In the genomic region with DNA sequence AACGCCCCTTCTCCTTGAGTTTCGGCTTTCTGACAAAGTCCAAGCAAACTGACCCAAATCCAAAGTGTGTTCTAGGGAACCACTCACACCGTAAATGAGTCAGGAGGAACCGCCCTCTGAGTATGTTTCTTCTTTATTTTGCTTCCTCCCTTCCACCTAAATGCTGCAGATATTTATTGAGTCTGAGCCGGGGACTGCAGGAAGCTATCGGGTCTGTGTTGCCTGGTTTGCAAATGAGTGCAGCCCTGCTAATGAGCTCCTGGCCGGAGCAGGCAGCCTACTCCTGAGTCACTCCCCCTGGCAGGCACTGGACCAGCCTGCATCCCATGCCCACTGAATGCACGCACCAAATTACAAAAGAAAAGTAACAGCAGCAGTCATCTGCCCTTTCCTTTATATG, we compare ENCODE assay signal across 13 cellular contexts.
A peak's percentile ranks its signal among the peaks of the same experiment; 100 is the strongest.
DNase-seq lines count a peak whose midpoint lies in the region; ATAC-seq and TF ChIP-seq lines count a peak whose summit lies in the region.
"Had no signal": no experiment of that assay in that cellular context is flagged by ENCODE, and none has a peak within 500 bp of the region (broad histone marks: within the 10 kb centered on the region; RNA-seq: fewer than 3 reads in every experiment).

No MANE protein-coding gene starts in this region.

- H3K9me2 ChIP-seq in PC-3 (replicated peaks; ENCODE audit: low read length), result no peaks in the 10 kb centered on the region

- H3K9me3 ChIP-seq in PC-3 (ENCODE audit: low read length) (no peaks in the 10 kb centered on the region), neutrophil (no peaks in the 10 kb centered on the region)
- H3K9me3 ChIP-seq in CD8-positive, alpha-beta memory T cell (ENCODE audit: low read length), result no peaks in the 10 kb centered on the region
- H3K9me3 ChIP-seq: body of pancreas had no signal

- no peak overlapping the region for H3K9ac ChIP-seq in PC-3 (ENCODE audit: low read length)

- H3K36me3 Mint-ChIP-seq in CD14-positive monocyte, result peaks cover 2 to 3% of the 10 kb centered on the region in 2 donors
- H3K36me3 Mint-ChIP-seq in CD8-positive, alpha-beta memory T cell, result no peaks in the 10 kb centered on the region

- intact Hi-C loops in CD14-positive monocyte (cut with micrococcal nuclease) (loop anchor here (2.0 to 5.0 kb wide), 5 partner anchors 35 to 710 kb away; a partner anchor contains a TSS), PC-3 (cut with micrococcal nuclease) (no loop called here), Right ventricle myocardium superior (cut with DNase I) (no loop called here)

- H3K4me1 ChIP-seq in PC-3 (ENCODE audit: insufficient read depth, low read length) (peaks cover 26% of the 10 kb centered on the region; the same call in 1 of the 2 replicates), neutrophil (ENCODE audit: control insufficient read depth in 1 of 2, insufficient read depth in 1 of 2, low read depth in 1 of 2, low read length in 1 of 2) (peaks cover 64 to 76% of the 10 kb centered on the region in 2 experiments)
- H3K4me1 ChIP-seq in CD8-positive, alpha-beta memory T cell (ENCODE audit: insufficient read depth, low read length), result no peaks in the 10 kb centered on the region
- H3K4me1 ChIP-seq: body of pancreas had no signal

- H3K79me2 ChIP-seq in PC-3 (ENCODE audit: low read length), result no peaks in the 10 kb centered on the region

- peaks cover 0 to 2% (median 1%) of the 10 kb centered on the region in 3 donors for H3K27me3 Mint-ChIP-seq in CD14-positive monocyte (ENCODE audit: low read depth in 3 of 3)
- H3K27me3 Mint-ChIP-seq in CD8-positive, alpha-beta memory T cell, result peaks cover 0 to 3% of the 10 kb centered on the region in 2 donors
- H3K27me3 Mint-ChIP-seq: CD4-positive, alpha-beta T cell had no signal

- H3K9me3 Mint-ChIP-seq in CD14-positive monocyte, result peaks cover 0 to 5% (median 0%) of the 10 kb centered on the region in 7 donors
- H3K9me3 Mint-ChIP-seq in CD8-positive, alpha-beta memory T cell, result no peaks in the 10 kb centered on the region
- H3K9me3 Mint-ChIP-seq: CD4-positive, alpha-beta T cell had no signal

- H3K36me3 ChIP-seq in PC-3 (ENCODE audit: low read depth, low read length) (no peaks in the 10 kb centered on the region), neutrophil (no peaks in the 10 kb centered on the region)
- no peaks in the 10 kb centered on the region for H3K36me3 ChIP-seq in CD8-positive, alpha-beta memory T cell (ENCODE audit: insufficient read depth, low read length)

- 0 out of 2 replicates have a peak overlapping the region, but pooled peaks have one; percentile 0 for H3K27ac ChIP-seq in PC-3 (ENCODE audit: low read length)
- H3K27ac ChIP-seq in neutrophil, result peak overlapping the region; percentile 98
- no peak overlapping the region for H3K27ac ChIP-seq in CD8-positive, alpha-beta memory T cell (ENCODE audit: low read depth, low read length)

- DNase-seq in CD14-positive monocyte (ENCODE audit: low spot score) (peak; percentile 88), PC-3 (peak; percentile 46), Right ventricle myocardium superior (no peak), inferior parietal cortex (ENCODE audit: extremely low spot score) (no peak)
- no peak for DNase-seq in CD8-positive, alpha-beta memory T cell
- DNase-seq: activated CD8-positive, alpha-beta T cell treated with anti-CD3 and anti-CD28 coated beads, Interleukin-2, amount 10 ng/mL, durations not matched to agents 7 days and 5 days; CD4-positive, alpha-beta T cell; NCI-H1436 treated with DMSO at 0.1 percent for 48 hours had no signal

- H3F3A ChIP-seq in PC-3 (ENCODE audit: low read length, unreplicated experiment), result no peaks in the 10 kb centered on the region

- 0 out of 2 replicates have a peak overlapping the region, but pooled peaks have one; percentile 2 for H3K4me2 ChIP-seq in PC-3 (ENCODE audit: low read length)

- POLR2A ChIA-PET in PC-3 (lab: Charles Lee; ENCODE audit: unreplicated experiment), result interaction anchor here (0.6 kb wide), 1 partner anchor 45 kb away, joined by 3 read pairs; no protein-coding TSS in a partner anchor
- POLR2A ChIA-PET in CD8-positive, alpha-beta memory T cell (lab: Charles Lee), result no interaction called here

- ATAC-seq in PC-3, result peak; percentile 88
- peak; percentile 29 for ATAC-seq in Right ventricle myocardium superior (ENCODE audit: poor library complexity)
- ATAC-seq in HG03565 (IDR thresholded peaks at IDR 0.05; ENCODE audit: unreplicated experiment), result no peak
- ATAC-seq in GM18511 (IDR thresholded peaks at IDR 0.05; ENCODE audit: unreplicated experiment), result no peak
- ATAC-seq: activated CD8-positive, alpha-beta T cell treated with anti-CD3 and anti-CD28 coated beads, Interleukin-2, amount 10 ng/mL, durations not matched to agents 7 days and 5 days; body of pancreas; Panc1 had no signal

- no TSS peak for BruUV-seq in PC-3 (replicated peaks; lab: Mats Ljungman, UMichigan)

- peak overlapping the region; percentile 76 to 91 for H3K4me3 Mint-ChIP-seq in CD14-positive monocyte
- no peak overlapping the region for H3K4me3 Mint-ChIP-seq in CD8-positive, alpha-beta memory T cell
- H3K4me3 Mint-ChIP-seq: activated CD8-positive, alpha-beta T cell treated with anti-CD3 and anti-CD28 coated beads, Interleukin-2, amount 10 ng/mL, durations not matched to agents 7 days and 5 days; CD4-positive, alpha-beta T cell had no signal

- H3K27me3 ChIP-seq in PC-3 (ENCODE audit: low read length) (no peaks in the 10 kb centered on the region), neutrophil (no peaks in the 10 kb centered on the region)
- no peaks in the 10 kb centered on the region for H3K27me3 ChIP-seq in CD8-positive, alpha-beta memory T cell (ENCODE audit: insufficient read depth, low read length, poor library complexity, severe bottlenecking)
- H3K27me3 ChIP-seq: body of pancreas had no signal

- H4K20me1 ChIP-seq in PC-3 (ENCODE audit: low read length), result no peaks in the 10 kb centered on the region

- peak overlapping the region; percentile 99 to 100 (median 100) for H3K27ac Mint-ChIP-seq in CD14-positive monocyte
- no peak overlapping the region for H3K27ac Mint-ChIP-seq in CD8-positive, alpha-beta memory T cell
- H3K27ac Mint-ChIP-seq: activated CD8-positive, alpha-beta T cell treated with anti-CD3 and anti-CD28 coated beads, Interleukin-2, amount 10 ng/mL, durations not matched to agents 7 days and 5 days; CD4-positive, alpha-beta T cell had no signal

- H3K4me3 ChIP-seq in PC-3 (ENCODE audit: low read length) (no peak overlapping the region), neutrophil (ENCODE audit: low read depth in 1 of 2, low read length in 1 of 2) (peak overlapping the region; percentile 46 to 47)
- H3K4me3 ChIP-seq in CD8-positive, alpha-beta memory T cell (ENCODE audit: low read length), result no peak overlapping the region
- H3K4me3 ChIP-seq: body of pancreas had no signal

- peak overlapping the region; percentile 62 for H2AFZ ChIP-seq in PC-3 (ENCODE audit: low read length)

- H3K4me1 Mint-ChIP-seq in CD14-positive monocyte, result peaks cover 85% of the 10 kb centered on the region
- H3K4me1 Mint-ChIP-seq in CD8-positive, alpha-beta memory T cell, result no peaks in the 10 kb centered on the region

- CTCF ChIA-PET in PC-3 (lab: Charles Lee), result no interaction called here
- CTCF ChIA-PET in CD8-positive, alpha-beta memory T cell (lab: Charles Lee), result interaction anchor here (0.5 kb wide), 1 partner anchor 27 kb away, joined by 3 read pairs; no protein-coding TSS in a partner anchor

- TF ChIP-seq CTCF in CD14-positive monocyte (IDR thresholded peaks at IDR 0.05), result no peak
- no peak for TF ChIP-seq CTCF in PC-3 (conservative IDR thresholded peaks at IDR 0.05; ENCODE audit: low read depth, low read length)
- no peak for TF ChIP-seq CTCF in neutrophil (IDR thresholded peaks at IDR 0.05)

Comparison
In these comparisons a context has a peak if more than half of its experiments do, and no peak if none do; other contexts are left out.
1. DNase-seq: peak in CD14-positive monocyte (single experiment) and PC-3 (single experiment); none in Right ventricle myocardium superior (single experiment), CD8-positive, alpha-beta memory T cell (0 of 5) and inferior parietal cortex (single experiment).
2. H3K27ac Mint-ChIP-seq: peak in CD14-positive monocyte (7 of 7); none in CD8-positive, alpha-beta memory T cell (0 of 8).
3. H3K4me3 Mint-ChIP-seq: peak in CD14-positive monocyte (2 of 2); none in CD8-positive, alpha-beta memory T cell (0 of 7).
4. ATAC-seq: peak in PC-3 (single experiment) and Right ventricle myocardium superior (single experiment); none in HG03565 (single experiment) and GM18511 (single experiment).
5. H3K4me3 ChIP-seq: peak in neutrophil (2 of 2); none in PC-3 (single experiment) and CD8-positive, alpha-beta memory T cell (single experiment).
6. intact Hi-C loops: an anchor here in CD14-positive monocyte (2.0 to 5.0 kb wide); none called in PC-3 and Right ventricle myocardium superior.